Comparison of ENCODE assay signal across 17 cellular contexts in genomic region chr7:4763091-4763793, GRCh38. TPM values are rescaled to one million over a fixed set of nuclear protein-coding genes. Genes with fewer than 3 reads are reported as not detected.
DNase-seq lines count a peak whose midpoint lies in the region; ATAC-seq and TF ChIP-seq lines count a peak whose summit lies in the region.
"Had no signal": no experiment of that assay in that cellular context is flagged by ENCODE, and none has a peak within 500 bp of the region (broad histone marks: within the 10 kb centered on the region; RNA-seq: fewer than 3 reads in every experiment).

No MANE protein-coding gene starts in this region.

- no peak overlapping the region for H3K4ac ChIP-seq in neuronal stem cell (ENCODE audit: low read length)

- H4K91ac ChIP-seq in neuronal stem cell (ENCODE audit: low read depth, low read length, poor library complexity): no peak overlapping the region

- H3K4me3 ChIP-seq in right cardiac atrium (ENCODE audit: low read length) (no peak overlapping the region), neuronal stem cell (ENCODE audit: low read length in 2 of 2) (no peak overlapping the region)
- H3K4me3 ChIP-seq: BLaER1 treated with 17β-estradiol and CSF1 and Interleukin-3, amounts not matched to agents 10 nM and 100 nM; GM23338 had no signal

- peaks cover 4% of the 10 kb centered on the region for H3K4me1 Mint-ChIP-seq in endothelial cell (ENCODE audit: unreplicated experiment)
- no peaks in the 10 kb centered on the region for H3K4me1 Mint-ChIP-seq in stimulated activated effector memory CD8-positive, alpha-beta T cell treated with anti-CD3 and anti-CD28 coated beads, Interleukin-12 subunit alpha, Interleukin-12 subunit beta, amount 100 ng/mL, for 72 hours
- H3K4me1 Mint-ChIP-seq in CD4-positive, alpha-beta T cell (ENCODE audit: low read depth): no peaks in the 10 kb centered on the region
- H3K4me1 Mint-ChIP-seq: B cell, GM23338 had no signal

- H2BK120ac ChIP-seq in neuronal stem cell (ENCODE audit: low read depth, low read length): no peak overlapping the region

- no peaks in the 10 kb centered on the region for H3K27me3 ChIP-seq in right cardiac atrium (ENCODE audit: control insufficient read depth, insufficient read depth)
- H3K27me3 ChIP-seq in neuronal stem cell (ENCODE audit: control insufficient read depth in 3 of 3, insufficient read depth in 3 of 3, low read depth in 1 of 3, low read length in 3 of 3): no peaks in the 10 kb centered on the region
- H3K27me3 ChIP-seq in CD4-positive, alpha-beta T cell (ENCODE audit: control insufficient read depth, insufficient read depth, low read length): no peaks in the 10 kb centered on the region
- H3K27me3 ChIP-seq: BLaER1 treated with 17β-estradiol and CSF1 and Interleukin-3, amounts not matched to agents 10 nM and 100 nM had no signal

- H2AFZ ChIP-seq in neuronal stem cell (ENCODE audit: low read length): no peak overlapping the region
- H2AFZ ChIP-seq: GM23338 had no signal

- H3K18ac ChIP-seq in neuronal stem cell (ENCODE audit: low read length): no peak overlapping the region

- H2AK5ac ChIP-seq in neuronal stem cell (ENCODE audit: low read depth, low read length): no peak overlapping the region

- H3K4me2 ChIP-seq in neuronal stem cell (ENCODE audit: insufficient read depth, low read length, poor library complexity, severe bottlenecking): no peak overlapping the region
- H3K4me2 ChIP-seq: BLaER1 treated with 17β-estradiol and CSF1 and Interleukin-3, amounts not matched to agents 10 nM and 100 nM; GM23338 had no signal

- no peak for TF ChIP-seq CTCF in endothelial cell (IDR thresholded peaks at IDR 0.05; ENCODE audit: unreplicated experiment)
- no peak for TF ChIP-seq CTCF in GM10266 (IDR thresholded peaks at IDR 0.05; ENCODE audit: control insufficient read depth, insufficient read depth, low read depth, missing control alignments)
- no peak for TF ChIP-seq CTCF in CD4-positive, alpha-beta T cell (IDR thresholded peaks at IDR 0.05)

- 95% methylated on average over 32 of the region's 32 CpGs for WGBS in right cardiac atrium
- WGBS in neuronal stem cell (ENCODE audit: extremely low coverage in 2 of 2, insufficient read length in 2 of 2, insufficient replicate concordance in 1 of 2), 2 donors: no CpG with 5 or more reads among the region's 32 CpGs

- no peak overlapping the region for H3K14ac ChIP-seq in neuronal stem cell (ENCODE audit: low read length)

- H3K9me3 Mint-ChIP-seq in endothelial cell (ENCODE audit: unreplicated experiment): no peaks in the 10 kb centered on the region
- H3K9me3 Mint-ChIP-seq in stimulated activated effector memory CD8-positive, alpha-beta T cell treated with anti-CD3 and anti-CD28 coated beads, Interleukin-12 subunit alpha, Interleukin-12 subunit beta, amount 100 ng/mL, for 72 hours: no peaks in the 10 kb centered on the region
- no peaks in the 10 kb centered on the region for H3K9me3 Mint-ChIP-seq in CD4-positive, alpha-beta T cell
- H3K9me3 Mint-ChIP-seq: CD8-positive, alpha-beta memory T cell; GM23338 had no signal

- no peak overlapping the region for H3K9ac ChIP-seq in neuronal stem cell (ENCODE audit: low read depth, low read length, poor library complexity)
- H3K9ac ChIP-seq: BLaER1 treated with 17β-estradiol and CSF1 and Interleukin-3, amounts not matched to agents 10 nM and 100 nM had no signal

- no peak overlapping the region for H3K27ac Mint-ChIP-seq in endothelial cell (ENCODE audit: unreplicated experiment)
- peak overlapping the region; percentile 14 for H3K27ac Mint-ChIP-seq in stimulated activated effector memory CD8-positive, alpha-beta T cell treated with anti-CD3 and anti-CD28 coated beads, Interleukin-12 subunit alpha, Interleukin-12 subunit beta, amount 100 ng/mL, for 72 hours
- H3K27ac Mint-ChIP-seq in CD4-positive, alpha-beta T cell: no peak overlapping the region
- H3K27ac Mint-ChIP-seq: B cell, GM23338 had no signal

- H3K36me3 ChIP-seq in neuronal stem cell (replicated peaks in 1 of 2; ENCODE audit: control insufficient read depth in 2 of 2, insufficient read depth in 2 of 2, low read length in 2 of 2): peaks cover 45 to 89% of the 10 kb centered on the region in 2 donors

- CTCF ChIA-PET in CD4-positive, alpha-beta T cell (lab: Charles Lee): no interaction called here

- H3K36me3 Mint-ChIP-seq in endothelial cell (ENCODE audit: low read depth, unreplicated experiment): peaks cover 30% of the 10 kb centered on the region
- peaks cover 62% of the 10 kb centered on the region for H3K36me3 Mint-ChIP-seq in stimulated activated effector memory CD8-positive, alpha-beta T cell treated with anti-CD3 and anti-CD28 coated beads, Interleukin-12 subunit alpha, Interleukin-12 subunit beta, amount 100 ng/mL, for 72 hours
- peaks cover 47% of the 10 kb centered on the region for H3K36me3 Mint-ChIP-seq in CD4-positive, alpha-beta T cell (ENCODE audit: low read depth)

- H3K9me3 ChIP-seq in right cardiac atrium (ENCODE audit: control insufficient read depth, low read length) (no peaks in the 10 kb centered on the region), neuronal stem cell (replicated peaks in 1 of 2; ENCODE audit: control insufficient read depth in 2 of 2, insufficient read depth in 1 of 2, low read depth in 1 of 2, low read length in 2 of 2) (no peaks in the 10 kb centered on the region)
- H3K9me3 ChIP-seq in CD4-positive, alpha-beta T cell (ENCODE audit: control insufficient read depth, low read length): no peaks in the 10 kb centered on the region
- H3K9me3 ChIP-seq: BLaER1 treated with 17β-estradiol and CSF1 and Interleukin-3, amounts not matched to agents 10 nM and 100 nM had no signal

- peaks cover 23% of the 10 kb centered on the region for H3K27me3 Mint-ChIP-seq in endothelial cell (ENCODE audit: unreplicated experiment)
- no peaks in the 10 kb centered on the region for H3K27me3 Mint-ChIP-seq in CD4-positive, alpha-beta T cell
- H3K27me3 Mint-ChIP-seq: B cell; CD8-positive, alpha-beta memory T cell had no signal

- H4K8ac ChIP-seq in neuronal stem cell (ENCODE audit: low read depth, low read length): no peak overlapping the region

- H3K23ac ChIP-seq in neuronal stem cell (ENCODE audit: low read depth, low read length, poor library complexity): peak overlapping the region; percentile 31

- ATAC-seq in right cardiac atrium (no peak), Right ventricle myocardium inferior (no peak)
- no peak for ATAC-seq in stimulated activated effector memory CD8-positive, alpha-beta T cell treated with anti-CD3 and anti-CD28 coated beads, Interleukin-12 subunit alpha, Interleukin-12 subunit beta, amount 100 ng/mL, for 72 hours
- no peak for ATAC-seq in CD4-positive, alpha-beta T cell (ENCODE audit: poor library complexity)
- ATAC-seq: GM23338 had no signal

- peak overlapping the region; percentile 48 for H2BK5ac ChIP-seq in neuronal stem cell (ENCODE audit: low read length)

- DNase-seq in right cardiac atrium (peak in 2 of 3 donors; percentile 57), Right ventricle myocardium inferior (ENCODE audit: missing footprints) (no peak), endothelial cell (ENCODE audit: low spot score) (no peak), neuronal stem cell (ENCODE audit: low spot score) (no peak), SKM-1 (lab: John Stamatoyannopoulos, UW; ENCODE audit: unreplicated experiment) (no peak), GM10266 (ENCODE audit: extremely low spot score) (no peak)
- DNase-seq in stimulated activated effector memory CD8-positive, alpha-beta T cell treated with anti-CD3 and anti-CD28 coated beads, Interleukin-12 subunit alpha, Interleukin-12 subunit beta, amount 100 ng/mL, for 72 hours (ENCODE audit: low spot score in 2 of 2): no peak
- no peak for DNase-seq in CD4-positive, alpha-beta T cell
- DNase-seq: CD8-positive, alpha-beta memory T cell; COR-L47; DMS 273 treated with DMSO at 0.1 percent for 48 hours; DND-41; EL; HCEC 1CT had no signal

- intact Hi-C loops in right cardiac atrium (cut with DNase I) (no loop called here), Right ventricle myocardium inferior (cut with DNase I) (no loop called here)
- intact Hi-C loops in CD4-positive, alpha-beta T cell (cut with DNase I, micrococcal nuclease): no loop called here

- no peak overlapping the region for H3K27ac ChIP-seq in right cardiac atrium (ENCODE audit: low read length)
- no peak overlapping the region for H3K27ac ChIP-seq in neuronal stem cell (replicated peaks; ENCODE audit: low read length)
- no peak overlapping the region for H3K27ac ChIP-seq in CD4-positive, alpha-beta T cell (ENCODE audit: low read depth, low read length)
- H3K27ac ChIP-seq: BLaER1 treated with 17β-estradiol and CSF1 and Interleukin-3, amounts not matched to agents 10 nM and 100 nM had no signal

- peak overlapping the region; percentile 80 for H3K4me3 Mint-ChIP-seq in endothelial cell (ENCODE audit: unreplicated experiment)
- H3K4me3 Mint-ChIP-seq in stimulated activated effector memory CD8-positive, alpha-beta T cell treated with anti-CD3 and anti-CD28 coated beads, Interleukin-12 subunit alpha, Interleukin-12 subunit beta, amount 100 ng/mL, for 72 hours: no peak overlapping the region
- no peak overlapping the region for H3K4me3 Mint-ChIP-seq in CD4-positive, alpha-beta T cell
- H3K4me3 Mint-ChIP-seq: B cell; CD8-positive, alpha-beta memory T cell; GM23338 had no signal

- POLR2A ChIA-PET in CD4-positive, alpha-beta T cell (lab: Charles Lee): no interaction called here

- peaks cover 2% of the 10 kb centered on the region for H3K79me1 ChIP-seq in neuronal stem cell (ENCODE audit: low read depth, low read length)

- H2BK15ac ChIP-seq in neuronal stem cell (ENCODE audit: low read length): no peak overlapping the region

- H3K4me1 ChIP-seq in right cardiac atrium (ENCODE audit: control insufficient read depth, insufficient read depth, low read length): no peaks in the 10 kb centered on the region
- no peaks in the 10 kb centered on the region for H3K4me1 ChIP-seq in neuronal stem cell (ENCODE audit: control insufficient read depth in 2 of 2, insufficient read depth in 1 of 2, low read depth in 1 of 2, low read length in 2 of 2)
- H3K4me1 ChIP-seq: BLaER1 treated with 17β-estradiol and CSF1 and Interleukin-3, amounts not matched to agents 10 nM and 100 nM had no signal

- H2BK12ac ChIP-seq in neuronal stem cell (ENCODE audit: low read length): no peak overlapping the region

RNA-seq across cellular contexts. Expression of gene AP5Z1, which starts 12.2 kb away (rescaled TPM):
- 10 to 100 TPM; 10.5 to 17.3 (median 15.2) TPM for total RNA-seq in right cardiac atrium
- polyA plus RNA-seq in right cardiac atrium: 12.4 TPM
- total RNA-seq in Right ventricle myocardium inferior: 14.4 TPM
- 88.6 TPM for total RNA-seq in endothelial cell (ENCODE audit: unreplicated experiment)
- polyA plus RNA-seq in neuronal stem cell (2013, experiment 1 of 2): 6.0 TPM
- polyA plus RNA-seq in neuronal stem cell (2013, experiment 2 of 2): 6.1 TPM
- total RNA-seq in CD4-positive, alpha-beta T cell: 100 to 1,000 TPM in 1 of 2 experiments, 10 to 100 TPM in 1; 93.5 to 102 TPM

Comparison
In these comparisons a context has a peak if more than half of its experiments do, and no peak if none do; other contexts are left out.
1. DNase-seq: peak in right cardiac atrium (2 of 3); none in Right ventricle myocardium inferior (single experiment), endothelial cell (single experiment), neuronal stem cell (single experiment), stimulated activated effector memory CD8-positive, alpha-beta T cell treated with anti-CD3 and anti-CD28 coated beads, Interleukin-12 subunit alpha, Interleukin-12 subunit beta, amount 100 ng/mL, for 72 hours (0 of 2), SKM-1 (single experiment), GM10266 (single experiment) and CD4-positive, alpha-beta T cell (0 of 10).